In genomic region chr21:38853421-38853919, GRCh38 we compare ENCODE assay signal across 9 cellular contexts. TPM values are rescaled to one million over a fixed set of nuclear protein-coding genes. Genes with fewer than 3 reads are reported as not detected.
DNase-seq lines count a peak whose midpoint lies in the region; ATAC-seq and TF ChIP-seq lines count a peak whose summit lies in the region.
"Had no signal": no experiment of that assay in that cellular context is flagged by ENCODE, and none has a peak within 500 bp of the region (broad histone marks: within the 10 kb centered on the region; RNA-seq: fewer than 3 reads in every experiment).

No MANE protein-coding gene starts in this region.

- no peak overlapping the region for H3K9ac ChIP-seq in OCI-LY1 (ENCODE audit: low read length)
- no peak overlapping the region for H3K9ac ChIP-seq in MM.1S (ENCODE audit: low read length)
- H3K9ac ChIP-seq: KMS-11 had no signal

- no peak for TF ChIP-seq CTCF in OCI-LY1 (IDR thresholded peaks at IDR 0.05; ENCODE audit: low read length)
- no peak for TF ChIP-seq CTCF in foreskin fibroblast (IDR thresholded peaks at IDR 0.05; ENCODE audit: low read depth, low read length)
- no peak for TF ChIP-seq CTCF in MM.1S (IDR thresholded peaks at IDR 0.05; ENCODE audit: low read length)
- no peak for TF ChIP-seq CTCF in gastroesophageal sphincter (IDR thresholded peaks at IDR 0.05)

- 85 to 100% methylated on average over 2 to 6 of the region's 6 CpGs for WGBS in gastroesophageal sphincter (ENCODE audit: low coverage in 1 of 2), 2 donors

- H3K4me1 ChIP-seq in OCI-LY1 (ENCODE audit: insufficient read depth, low read length, severe bottlenecking) (peaks cover 53% of the 10 kb centered on the region), MM.1S (ENCODE audit: low read length) (no peaks in the 10 kb centered on the region), gastroesophageal sphincter (no peaks in the 10 kb centered on the region)

- no peaks in the 10 kb centered on the region for H3K9me2 ChIP-seq in OCI-LY1 (ENCODE audit: low read depth, low read length)
- no peaks in the 10 kb centered on the region for H3K9me2 ChIP-seq in MM.1S (replicated peaks; ENCODE audit: insufficient read depth, low read length)

- peak; percentile 65 for ATAC-seq in HG02943 (IDR thresholded peaks at IDR 0.05; ENCODE audit: low read depth, unreplicated experiment)
- ATAC-seq in gastroesophageal sphincter = no peak

- no peak overlapping the region for H2AFZ ChIP-seq in OCI-LY1 (ENCODE audit: low read length)
- H2AFZ ChIP-seq in MM.1S (ENCODE audit: low read length) = no peak overlapping the region

- H3F3A ChIP-seq in OCI-LY1 (ENCODE audit: insufficient read depth, low read length) (no peaks in the 10 kb centered on the region), MM.1S (ENCODE audit: insufficient read depth, low read length) (no peaks in the 10 kb centered on the region)

- peak overlapping the region; percentile 52 for H3K27ac ChIP-seq in OCI-LY1 (ENCODE audit: low read depth, low read length, poor library complexity, severe bottlenecking)
- no peak overlapping the region for H3K27ac ChIP-seq in MM.1S (ENCODE audit: low read length)
- H3K27ac ChIP-seq in gastroesophageal sphincter = no peak overlapping the region
- H3K27ac ChIP-seq: KMS-11 had no signal

- TF ChIP-seq POLR2A in gastroesophageal sphincter (IDR thresholded peaks at IDR 0.05) = no peak

- no peak overlapping the region for H3K4me3 ChIP-seq in OCI-LY1 (ENCODE audit: low read depth, low read length, poor library complexity, severe bottlenecking)
- H3K4me3 ChIP-seq in foreskin fibroblast (ENCODE audit: low read depth in 1 of 2, low read length in 2 of 2) = no peak overlapping the region
- H3K4me3 ChIP-seq in MM.1S (ENCODE audit: low read length) = no peak overlapping the region
- no peak overlapping the region for H3K4me3 ChIP-seq in gastroesophageal sphincter

- H3K79me2 ChIP-seq in OCI-LY1 (ENCODE audit: insufficient read depth, low read length) (no peaks in the 10 kb centered on the region), MM.1S (ENCODE audit: low read length) (no peaks in the 10 kb centered on the region)

- H3K27me3 ChIP-seq in OCI-LY1 (ENCODE audit: insufficient read depth, low read length) = no peaks in the 10 kb centered on the region
- H3K27me3 ChIP-seq in MM.1S (replicated peaks; ENCODE audit: insufficient read depth, low read length) = 0 out of 2 replicates have a peak, but pooled peaks cover 1% of the 10 kb centered on the region
- no peaks in the 10 kb centered on the region for H3K27me3 ChIP-seq in gastroesophageal sphincter

- H4K20me1 ChIP-seq in OCI-LY1 (ENCODE audit: insufficient read depth, low read length) = no peaks in the 10 kb centered on the region
- no peaks in the 10 kb centered on the region for H4K20me1 ChIP-seq in MM.1S (ENCODE audit: insufficient read depth, low read length)

- peak overlapping the region; percentile 9; the same call in 1 of the 2 replicates for H3K4me2 ChIP-seq in OCI-LY1 (ENCODE audit: low read length)
- H3K4me2 ChIP-seq in MM.1S (ENCODE audit: low read depth, low read length) = no peak overlapping the region
- H3K4me2 ChIP-seq: KMS-11 had no signal

- H3K9me3 ChIP-seq in OCI-LY1 (ENCODE audit: low read length) = no peaks in the 10 kb centered on the region
- no peaks in the 10 kb centered on the region for H3K9me3 ChIP-seq in MM.1S (replicated peaks; ENCODE audit: insufficient read depth, low read length)
- no peaks in the 10 kb centered on the region for H3K9me3 ChIP-seq in gastroesophageal sphincter

- H3K36me3 ChIP-seq in OCI-LY1 (ENCODE audit: insufficient read depth, low read length) (no peaks in the 10 kb centered on the region), MM.1S (replicated peaks; ENCODE audit: insufficient read depth, low read length) (no peaks in the 10 kb centered on the region), gastroesophageal sphincter (no peaks in the 10 kb centered on the region)

- no peak for TF ChIP-seq EP300 in gastroesophageal sphincter (IDR thresholded peaks at IDR 0.05)

- DNase-seq in GM03348 (ENCODE audit: low spot score) (peak; percentile 67), foreskin fibroblast (peak; percentile 31 to 52), MM.1S (no peak), NCI-H526 treated with DMSO at 0.1 percent for 48 hours (lab: John Stamatoyannopoulos, UW) (no peak), GM19238 (ENCODE audit: insufficient read length, low spot score) (no peak)

RNA-seq across cellular contexts. Expression of gene ETS2, which starts 47.7 kb away (rescaled TPM):
- total RNA-seq in gastroesophageal sphincter = 100 to 1,000 TPM in 1 of 4 donors, 10 to 100 TPM in 3; 50.9 to 169 (median 63.5) TPM

Comparison
In these comparisons a context has a peak if more than half of its experiments do, and no peak if none do; other contexts are left out.
1. DNase-seq: peak in GM03348 (single experiment) and foreskin fibroblast (2 of 2); none in MM.1S (single experiment), NCI-H526 treated with DMSO at 0.1 percent for 48 hours (single experiment) and GM19238 (single experiment).